ENCODE assay signal across 8 cellular contexts in the genomic region with DNA sequence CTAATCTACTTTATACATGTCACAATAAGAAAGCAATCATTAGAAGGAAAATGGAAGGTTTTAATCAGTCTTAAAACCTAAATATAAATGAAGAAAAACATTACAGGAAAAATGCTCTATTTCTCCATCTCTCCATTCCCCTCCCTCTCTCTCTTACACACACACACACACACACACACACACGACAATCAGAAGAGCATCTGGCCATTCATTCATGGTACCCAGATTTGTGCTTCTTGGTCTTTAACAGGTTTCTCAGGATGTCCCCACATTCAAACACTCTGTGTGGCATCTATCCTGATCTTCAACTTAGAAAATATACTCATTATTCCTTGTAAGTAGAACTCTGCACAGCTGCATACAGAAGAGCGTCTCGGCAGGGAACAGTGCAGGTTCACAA. TPM values are rescaled to one million over a fixed set of nuclear protein-coding genes. Genes with fewer than 3 reads are reported as not detected.
DNase-seq lines count a peak whose midpoint lies in the region; ATAC-seq and TF ChIP-seq lines count a peak whose summit lies in the region.

No MANE protein-coding gene starts in this region.

- H3K27ac Mint-ChIP-seq in stimulated activated naive CD8-positive, alpha-beta T cell treated with anti-CD3 and anti-CD28 coated beads, Interleukin-15, Interleukin-2, amounts not matched to agents 100 ng/mL and 50 ng/mL, for 24 hours = peak overlapping the region; percentile 96

- H3K9me3 Mint-ChIP-seq in stimulated activated naive CD8-positive, alpha-beta T cell treated with anti-CD3 and anti-CD28 coated beads, Interleukin-15, Interleukin-2, amounts not matched to agents 100 ng/mL and 50 ng/mL, for 24 hours = no peaks in the 10 kb centered on the region

- no peak for ATAC-seq in stimulated activated naive CD8-positive, alpha-beta T cell treated with anti-CD3 and anti-CD28 coated beads, Interleukin-15, Interleukin-2, amounts not matched to agents 100 U/mL and 50 U/mL, for 24 hours
- ATAC-seq in GM18858 (IDR thresholded peaks at IDR 0.05; ENCODE audit: unreplicated experiment) = no peak
- no peak for ATAC-seq in HG03439 (IDR thresholded peaks at IDR 0.05; ENCODE audit: unreplicated experiment)

- no peak for TF ChIP-seq CTCF in astrocyte of the spinal cord (IDR thresholded peaks at IDR 0.05; ENCODE audit: low read depth, low read length)

- no peaks in the 10 kb centered on the region for H3K27me3 Mint-ChIP-seq in stimulated activated naive CD8-positive, alpha-beta T cell treated with anti-CD3 and anti-CD28 coated beads, Interleukin-15, Interleukin-2, amounts not matched to agents 100 ng/mL and 50 ng/mL, for 24 hours

- peak overlapping the region; percentile 98 for H3K4me3 Mint-ChIP-seq in stimulated activated naive CD8-positive, alpha-beta T cell treated with anti-CD3 and anti-CD28 coated beads, Interleukin-15, Interleukin-2, amounts not matched to agents 100 ng/mL and 50 ng/mL, for 24 hours

- H3K4me3 ChIP-seq in astrocyte of the spinal cord (ENCODE audit: low read depth, low read length) = peak overlapping the region; percentile 100

- peaks cover 67% of the 10 kb centered on the region for H3K4me1 Mint-ChIP-seq in stimulated activated naive CD8-positive, alpha-beta T cell treated with anti-CD3 and anti-CD28 coated beads, Interleukin-15, Interleukin-2, amounts not matched to agents 100 ng/mL and 50 ng/mL, for 24 hours (ENCODE audit: low read depth)

- peaks cover 25% of the 10 kb centered on the region for H3K36me3 Mint-ChIP-seq in stimulated activated naive CD8-positive, alpha-beta T cell treated with anti-CD3 and anti-CD28 coated beads, Interleukin-15, Interleukin-2, amounts not matched to agents 100 ng/mL and 50 ng/mL, for 24 hours (ENCODE audit: low read depth)

- no peak for DNase-seq in stimulated activated naive CD8-positive, alpha-beta T cell treated with anti-CD3 and anti-CD28 coated beads, Interleukin-15, Interleukin-2, amounts not matched to agents 100 U/mL and 50 U/mL, for 24 hours
- peak; percentile 26 for DNase-seq in astrocyte of the spinal cord (ENCODE audit: low read depth, low spot score)
- DNase-seq in lung microvascular endothelial cell (ENCODE audit: low read depth in 2 of 2) = peak; percentile 12 to 21
- no peak for DNase-seq in mucosa of gallbladder (ENCODE audit: low spot score)
- DNase-seq in ACHN = no peak

- in situ Hi-C loops in astrocyte of the spinal cord (cut with HindIII; ENCODE audit: low sequenced_read_pairs) = no loop called here
- in situ Hi-C loops in ACHN (cut with HindIII; ENCODE audit: low pct_ligation_motif_present, low pct_unique_long_range_greater_than_20kb, low sequenced_read_pairs) = no loop called here

RNA-seq across cellular contexts. Expression of gene LRRC40, which starts 0.8 kb away (rescaled TPM):
- 15.3 and 15.7 TPM in 2 replicates for total RNA-seq in lung microvascular endothelial cell
- total RNA-seq in mucosa of gallbladder = 7.7 TPM

RNA-seq across cellular contexts. Expression of gene SRSF11, which starts 16.6 kb away (rescaled TPM):
- total RNA-seq in lung microvascular endothelial cell (62.3 and 76.0 TPM in 2 replicates), mucosa of gallbladder (127 TPM)

Comparison
In these comparisons a context has a peak if more than half of its experiments do, and no peak if none do; other contexts are left out.
1. DNase-seq: peak in astrocyte of the spinal cord (single experiment) and lung microvascular endothelial cell (2 of 2); none in stimulated activated naive CD8-positive, alpha-beta T cell treated with anti-CD3 and anti-CD28 coated beads, Interleukin-15, Interleukin-2, amounts not matched to agents 100 U/mL and 50 U/mL, for 24 hours (single experiment), mucosa of gallbladder (single experiment) and ACHN (single experiment).